18 cellular contexts compared by ENCODE assay signal in genomic region chr2:238915596-238915995, GRCh38.
"Had no signal": no experiment of that assay in that cellular context is flagged by ENCODE, and none has a peak within 500 bp of the region (broad histone marks: within the 10 kb centered on the region; RNA-seq: fewer than 3 reads in every experiment).

No MANE protein-coding gene starts in this region.

- H3K4me1 Mint-ChIP-seq: activated CD4-positive, alpha-beta T cell treated with anti-CD3 and anti-CD28 coated beads for 36 hours; activated CD8-positive, alpha-beta memory T cell treated with anti-CD3 and anti-CD28 coated beads, Interleukin-2, amount 10 ng/mL, durations not matched to agents 7 days and 5 days; activated naive CD8-positive, alpha-beta T cell treated with anti-CD3 and anti-CD28 coated beads, Interleukin-2, amount 50 U/mL, for 24 hours; T-helper 17 cell had no signal

- H3K27ac ChIP-seq: breast epithelium, dorsolateral prefrontal cortex, pancreas, transverse colon, WERI-Rb-1 had no signal

- H3K4me1 ChIP-seq: breast epithelium, pancreas, transverse colon had no signal

- H3K27me3 Mint-ChIP-seq: activated CD8-positive, alpha-beta memory T cell treated with anti-CD3 and anti-CD28 coated beads, Interleukin-2, amount 10 ng/mL, durations not matched to agents 7 days and 5 days had no signal

- H3K9me3 ChIP-seq: pancreas, transverse colon had no signal

- H3K36me3 ChIP-seq: breast epithelium, pancreas, transverse colon, WERI-Rb-1 had no signal

- DNase-seq: activated CD4-positive, alpha-beta memory T cell treated with anti-CD3 and anti-CD28 coated beads for 36 hours; activated CD4-positive, alpha-beta T cell treated with anti-CD3 and anti-CD28 coated beads for 36 hours; activated CD8-positive, alpha-beta memory T cell treated with anti-CD3 and anti-CD28 coated beads, Interleukin-2, amount 10 ng/mL, durations not matched to agents 7 days and 5 days; activated naive CD8-positive, alpha-beta T cell treated with anti-CD3 and anti-CD28 coated beads, Interleukin-2, amount 50 U/mL, for 24 hours; activated T-cell treated with anti-CD3 and anti-CD28 coated beads, Interleukin-2, amount 50 U/mL, for 4 hours; kidney glomerular epithelial cell; midbrain; pancreas; SIG-M5; stimulated activated CD4-positive, alpha-beta T cell treated with anti-CD3 and anti-CD28 coated beads, Interleukin-4, amount 100 ng/mL, for 24 hours; stimulated activated naive CD4-positive, alpha-beta T cell; substantia nigra; T-helper 17 cell; transverse colon; WERI-Rb-1 had no signal

- H3K4me3 Mint-ChIP-seq: activated CD4-positive, alpha-beta memory T cell treated with anti-CD3 and anti-CD28 coated beads for 36 hours; activated CD4-positive, alpha-beta T cell treated with anti-CD3 and anti-CD28 coated beads for 36 hours; activated CD8-positive, alpha-beta memory T cell treated with anti-CD3 and anti-CD28 coated beads, Interleukin-2, amount 10 ng/mL, durations not matched to agents 7 days and 5 days; activated naive CD8-positive, alpha-beta T cell treated with anti-CD3 and anti-CD28 coated beads, Interleukin-2, amount 50 U/mL, for 24 hours; activated T-cell treated with anti-CD3 and anti-CD28 coated beads, Interleukin-2, amount 50 U/mL, for 4 hours; T-helper 17 cell had no signal

- H3K9me3 Mint-ChIP-seq: activated CD4-positive, alpha-beta memory T cell treated with anti-CD3 and anti-CD28 coated beads for 36 hours; activated naive CD8-positive, alpha-beta T cell treated with anti-CD3 and anti-CD28 coated beads, Interleukin-2, amount 50 U/mL, for 24 hours; activated T-cell treated with anti-CD3 and anti-CD28 coated beads, Interleukin-2, amount 50 U/mL, for 4 hours had no signal

- H3K27ac Mint-ChIP-seq: activated CD4-positive, alpha-beta memory T cell treated with anti-CD3 and anti-CD28 coated beads for 36 hours; activated CD4-positive, alpha-beta T cell treated with anti-CD3 and anti-CD28 coated beads for 36 hours; activated CD8-positive, alpha-beta memory T cell treated with anti-CD3 and anti-CD28 coated beads, Interleukin-2, amount 10 ng/mL, durations not matched to agents 7 days and 5 days; activated naive CD8-positive, alpha-beta T cell treated with anti-CD3 and anti-CD28 coated beads, Interleukin-2, amount 50 U/mL, for 24 hours; T-helper 17 cell had no signal

- H3K27me3 ChIP-seq: breast epithelium, pancreas, transverse colon had no signal

- ATAC-seq: activated CD4-positive, alpha-beta T cell treated with anti-CD3 and anti-CD28 coated beads for 36 hours; activated CD8-positive, alpha-beta memory T cell treated with anti-CD3 and anti-CD28 coated beads, Interleukin-2, amount 10 ng/mL, durations not matched to agents 7 days and 5 days; activated naive CD8-positive, alpha-beta T cell treated with anti-CD3 and anti-CD28 coated beads, Interleukin-2, amount 50 U/mL, for 24 hours; activated T-cell treated with anti-CD3 and anti-CD28 coated beads, Interleukin-2, amount 50 U/mL, for 4 hours; pancreas; T-helper 17 cell had no signal

- H3K4me3 ChIP-seq: breast epithelium, dorsolateral prefrontal cortex, pancreas, skin epidermis, transverse colon had no signal

- H3K36me3 Mint-ChIP-seq: activated CD4-positive, alpha-beta memory T cell treated with anti-CD3 and anti-CD28 coated beads for 36 hours; activated CD8-positive, alpha-beta memory T cell treated with anti-CD3 and anti-CD28 coated beads, Interleukin-2, amount 10 ng/mL, durations not matched to agents 7 days and 5 days had no signal
